8 cellular contexts compared by ENCODE assay signal in genomic region chr13:46796129-46796514, GRCh38. TPM values are rescaled to one million over a fixed set of nuclear protein-coding genes. Genes with fewer than 3 reads are reported as not detected.
DNase-seq lines count a peak whose midpoint lies in the region; ATAC-seq and TF ChIP-seq lines count a peak whose summit lies in the region.

No MANE protein-coding gene starts in this region.

- H4K20me1 ChIP-seq in SK-N-SH (ENCODE audit: insufficient read depth): no peaks in the 10 kb centered on the region

- DNase-seq in SK-N-SH (no peak), immature natural killer cell (no peak), stomach (no peak), cerebellar nuclear complex (lab: John Stamatoyannopoulos, UW) (no peak), Kasumi-1 (lab: John Stamatoyannopoulos, UW) (no peak), A172 (ENCODE audit: low spot score) (no peak)
- DNase-seq in activated naive CD8-positive, alpha-beta T cell treated with anti-CD3 and anti-CD28 coated beads for 36 hours: no peak

- no peak for ATAC-seq in SK-N-SH treated with all-trans-retinoic acid at 6 μM for 48 hours

- no peaks in the 10 kb centered on the region for H3K9me3 Mint-ChIP-seq in activated naive CD8-positive, alpha-beta T cell treated with anti-CD3 and anti-CD28 coated beads for 36 hours
- no peaks in the 10 kb centered on the region for H3K9me3 Mint-ChIP-seq in immature natural killer cell

- H3K9ac ChIP-seq in SK-N-SH: peak overlapping the region; percentile 92; the same call in 1 of the 2 replicates

- H3K4me2 ChIP-seq in SK-N-SH: peak overlapping the region; percentile 91

- TF ChIP-seq RAD21 in SK-N-SH (IDR thresholded peaks at IDR 0.05; ENCODE audit: low read length): no peak

- H3K4me1 ChIP-seq in SK-N-SH (ENCODE audit: control insufficient read depth in 1 of 2, insufficient read depth in 2 of 2, low read depth in 1 of 2, low read length in 1 of 2) (peaks cover 10 to 17% of the 10 kb centered on the region in 2 experiments; a peak in 3 of 4 replicates), stomach (peaks cover 9 to 44% (median 26%) of the 10 kb centered on the region in 4 donors)

- no peaks in the 10 kb centered on the region for H3F3A ChIP-seq in SK-N-SH (replicated peaks; ENCODE audit: insufficient read depth)

- H3K36me3 Mint-ChIP-seq in activated naive CD8-positive, alpha-beta T cell treated with anti-CD3 and anti-CD28 coated beads for 36 hours: peaks cover 19% of the 10 kb centered on the region
- peaks cover 0 to 8% (median 0%) of the 10 kb centered on the region in 3 donors for H3K36me3 Mint-ChIP-seq in immature natural killer cell

- TF ChIP-seq EP300 in SK-N-SH (IDR thresholded peaks at IDR 0.05; ENCODE audit: borderline replicate concordance in 1 of 2, low read depth in 1 of 2, low read length in 1 of 2) (no peak), stomach (IDR thresholded peaks at IDR 0.05) (no peak)

- WGBS in SK-N-SH (ENCODE audit: low lambda C conversion rate): 69% methylated on average over 5 of the region's 5 CpGs
- WGBS in stomach, 5 donors: 65 to 70% (median 67%) methylated on average over 5 of the region's 5 CpGs

- H3K9me3 ChIP-seq in SK-N-SH (no peaks in the 10 kb centered on the region), stomach (no peaks in the 10 kb centered on the region)

- CTCF ChIA-PET in SK-N-SH (lab: Yijun Ruan, JAX): interaction anchor here (0.5 kb wide), 1 partner anchor 1530 kb away, joined by 3 read pairs; no protein-coding TSS in a partner anchor

- H3K4me3 ChIP-seq in SK-N-SH (ENCODE audit: low read depth in 2 of 2, low read length in 1 of 2) (peak overlapping the region; percentile 79 to 91), stomach (peak overlapping the region; percentile 74 to 85 (median 78))

- intact Hi-C loops in stomach (cut with DNase I; ENCODE audit: low total_unique reads): no loop called here

- no peaks in the 10 kb centered on the region for H3K27me3 ChIP-seq in SK-N-SH (ENCODE audit: insufficient read depth)
- no peaks in the 10 kb centered on the region for H3K27me3 ChIP-seq in stomach

- peaks cover 41% of the 10 kb centered on the region for H3K79me2 ChIP-seq in SK-N-SH (ENCODE audit: insufficient read depth)

- TF ChIP-seq CTCF in SK-N-SH (IDR thresholded peaks at IDR 0.05): no peak
- TF ChIP-seq CTCF in stomach (IDR thresholded peaks at IDR 0.05): no peak

- peak overlapping the region; percentile 91 for H2AFZ ChIP-seq in SK-N-SH (ENCODE audit: low read depth)

- no peaks in the 10 kb centered on the region for H3K9me2 ChIP-seq in SK-N-SH

- peak overlapping the region; percentile 82 to 92 for H3K27ac ChIP-seq in SK-N-SH (ENCODE audit: low read depth in 2 of 2, low read length in 1 of 2)
- H3K27ac ChIP-seq in stomach: peak overlapping the region; percentile 88 to 93 (median 90)

- H3K27ac Mint-ChIP-seq in activated naive CD8-positive, alpha-beta T cell treated with anti-CD3 and anti-CD28 coated beads for 36 hours: peak overlapping the region; percentile 99
- H3K27ac Mint-ChIP-seq in immature natural killer cell: peak overlapping the region; percentile 78 to 94 (median 92)

- POLR2A ChIA-PET in SK-N-SH (lab: Yijun Ruan, JAX): no interaction called here

- peak overlapping the region; percentile 99 for H3K4me3 Mint-ChIP-seq in activated naive CD8-positive, alpha-beta T cell treated with anti-CD3 and anti-CD28 coated beads for 36 hours
- H3K4me3 Mint-ChIP-seq in immature natural killer cell: peak overlapping the region; percentile 93 to 100 (median 98)

- TF ChIP-seq POLR2A in stomach (IDR thresholded peaks at IDR 0.05): no peak

- peaks cover 26% of the 10 kb centered on the region for H3K4me1 Mint-ChIP-seq in activated naive CD8-positive, alpha-beta T cell treated with anti-CD3 and anti-CD28 coated beads for 36 hours
- H3K4me1 Mint-ChIP-seq in immature natural killer cell: peaks cover 19 to 29% of the 10 kb centered on the region in 2 donors

- H3K36me3 ChIP-seq in SK-N-SH (replicated peaks in 1 of 2; ENCODE audit: control insufficient read depth in 1 of 2, insufficient read depth in 2 of 2, low read length in 1 of 2): peaks cover 13 to 20% of the 10 kb centered on the region in 2 experiments
- H3K36me3 ChIP-seq in stomach: peaks cover 1 to 2% (median 2%) of the 10 kb centered on the region in 4 donors

- no peaks in the 10 kb centered on the region for H3K27me3 Mint-ChIP-seq in activated naive CD8-positive, alpha-beta T cell treated with anti-CD3 and anti-CD28 coated beads for 36 hours
- peaks cover 0 to 7% (median 2%) of the 10 kb centered on the region in 3 donors for H3K27me3 Mint-ChIP-seq in immature natural killer cell (ENCODE audit: low read depth in 3 of 3)

TF ChIP-seq in SK-N-SH, 30 proteins besides CTCF, POLR2A, EP300 and RAD21 (continues in another document):
- no peak for TF ChIP-seq SIN3A (IDR thresholded peaks at IDR 0.05; ENCODE audit: borderline replicate concordance, low read depth, low read length)
- TF ChIP-seq NFIC (IDR thresholded peaks at IDR 0.05; ENCODE audit: borderline replicate concordance): no peak
- TF ChIP-seq RFX5 (IDR thresholded peaks at IDR 0.05; ENCODE audit: low read length): no peak
- no peak for TF ChIP-seq FOSL2 (IDR thresholded peaks at IDR 0.05; ENCODE audit: borderline replicate concordance, low read depth)
- TF ChIP-seq POLR2AphosphoS5 (IDR thresholded peaks at IDR 0.05; ENCODE audit: low read depth, low read length): no peak
- TF ChIP-seq TAF1 (IDR thresholded peaks at IDR 0.05; ENCODE audit: borderline replicate concordance, low read depth, low read length): no peak
- no peak for TF ChIP-seq FOXJ3 (CRISPR knock-in tag; IDR thresholded peaks at IDR 0.05)

TF ChIP-seq in SK-N-SH treated with all-trans-retinoic acid at 6 μM for 48 hours, 23 proteins besides CTCF, POLR2A, EP300 and RAD21:
- no peak for TF ChIP-seq CREB5 (CRISPR knock-in tag; IDR thresholded peaks at IDR 0.05; ENCODE audit: low read depth)
- no peak for TF ChIP-seq TCF4 (CRISPR knock-in tag; IDR thresholded peaks at IDR 0.05; ENCODE audit: borderline replicate concordance)
- no peak for TF ChIP-seq ZNF8 (CRISPR knock-in tag; IDR thresholded peaks at IDR 0.05)
- no peak for TF ChIP-seq ZFP30 (CRISPR knock-in tag; IDR thresholded peaks at IDR 0.05)
- no peak for TF ChIP-seq PPARA (CRISPR knock-in tag; IDR thresholded peaks at IDR 0.05; ENCODE audit: borderline replicate concordance)
- no peak for TF ChIP-seq BACH2 (CRISPR knock-in tag; IDR thresholded peaks at IDR 0.05; ENCODE audit: borderline replicate concordance)
- no peak for TF ChIP-seq ARNTL (CRISPR knock-in tag; IDR thresholded peaks at IDR 0.05; ENCODE audit: borderline replicate concordance, low read depth)
- TF ChIP-seq ZNF70 (CRISPR knock-in tag; IDR thresholded peaks at IDR 0.05): no peak
- TF ChIP-seq ISL1 (CRISPR knock-in tag; IDR thresholded peaks at IDR 0.05): no peak
- TF ChIP-seq OSR1 (CRISPR knock-in tag; IDR thresholded peaks at IDR 0.05): no peak
- no peak for TF ChIP-seq ZFP3 (CRISPR knock-in tag; IDR thresholded peaks at IDR 0.05)
- no peak for TF ChIP-seq PATZ1 (CRISPR knock-in tag; IDR thresholded peaks at IDR 0.05; ENCODE audit: borderline replicate concordance)
- TF ChIP-seq ZNF565 (CRISPR knock-in tag; conservative IDR thresholded peaks at IDR 0.05; ENCODE audit: low read depth): no peak
- no peak for TF ChIP-seq ESRRG (CRISPR knock-in tag; IDR thresholded peaks at IDR 0.05)

RNA-seq across cellular contexts. Expression of gene ESD, which starts 0.8 kb away (rescaled TPM):
- polyA plus RNA-seq in SK-N-SH (2012; rRNA removed) (80.9 and 94.3 TPM in 2 replicates), immature natural killer cell (10 to 100 TPM; 52.7 to 69.4 (median 59.2) TPM), stomach (100 to 1,000 TPM in 1 of 3 donors, 10 to 100 TPM in 2; 86.9 to 116 (median 94.4) TPM)
- polyA plus RNA-seq in SK-N-SH (2012; cell fraction: cytosol; rRNA removed): 117 and 131 TPM in 2 replicates
- 35.6 and 65.1 TPM in 2 replicates for polyA plus RNA-seq in SK-N-SH (2012; cell fraction: nucleus; rRNA removed)
- 100 to 1,000 TPM; 140 to 142 TPM for total RNA-seq in activated naive CD8-positive, alpha-beta T cell treated with anti-CD3 and anti-CD28 coated beads for 36 hours
- total RNA-seq in stomach: 100 to 1,000 TPM in 1 of 5 donors, 10 to 100 TPM in 4; 26.8 to 111 (median 93.3) TPM
- total RNA-seq in A172 (2014; rRNA removed; shearing (Covaris generic)): 146 and 160 TPM in 2 replicates
